ENCODE assay signal across 1 cellular context in the genomic region with DNA sequence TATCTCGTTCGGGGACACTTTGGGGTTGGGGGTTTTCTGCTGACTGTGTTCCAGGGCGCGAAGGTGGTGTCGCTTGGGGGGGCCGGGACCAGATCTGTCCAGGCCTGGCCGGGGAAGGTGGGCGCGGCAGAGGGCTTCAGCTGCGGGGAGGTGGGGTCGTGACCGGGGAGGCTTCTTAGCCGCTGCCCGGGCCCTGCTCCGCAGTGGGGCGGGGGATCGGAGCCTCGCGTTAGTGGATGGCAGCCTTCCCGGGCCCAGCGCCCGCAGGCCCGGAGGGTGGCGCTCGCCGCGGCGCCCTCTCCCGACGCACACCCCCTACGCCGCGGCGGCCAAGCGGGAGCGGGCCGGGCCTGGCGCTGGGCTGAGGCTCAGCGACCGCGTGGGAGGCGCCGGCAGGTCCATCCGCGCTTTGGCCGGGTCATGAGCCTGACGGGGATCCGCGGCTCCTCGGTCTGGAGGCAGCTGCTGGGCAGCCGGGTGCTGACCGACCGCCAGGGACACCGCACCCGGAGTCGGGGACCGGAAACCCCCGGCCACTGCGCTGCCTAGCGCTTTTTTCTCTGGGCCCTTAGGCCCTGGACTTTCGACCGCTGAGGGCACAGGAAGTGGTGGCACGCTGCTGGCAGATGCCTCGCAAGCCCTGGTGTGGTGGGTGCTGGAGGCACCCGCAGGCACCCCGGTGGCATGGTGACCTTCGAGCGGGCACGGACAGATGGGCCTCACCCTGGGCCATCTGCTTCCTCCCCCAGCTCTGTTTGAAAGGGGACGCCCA.
TF ChIP-seq lines count a peak whose summit lies in the region.

No MANE protein-coding gene starts in this region.

TF ChIP-seq in GM12878, 131 proteins besides CTCF, POLR2A, EP300 and RAD21 (continued from another document and continues in another):
- TF ChIP-seq, protein P1, sequence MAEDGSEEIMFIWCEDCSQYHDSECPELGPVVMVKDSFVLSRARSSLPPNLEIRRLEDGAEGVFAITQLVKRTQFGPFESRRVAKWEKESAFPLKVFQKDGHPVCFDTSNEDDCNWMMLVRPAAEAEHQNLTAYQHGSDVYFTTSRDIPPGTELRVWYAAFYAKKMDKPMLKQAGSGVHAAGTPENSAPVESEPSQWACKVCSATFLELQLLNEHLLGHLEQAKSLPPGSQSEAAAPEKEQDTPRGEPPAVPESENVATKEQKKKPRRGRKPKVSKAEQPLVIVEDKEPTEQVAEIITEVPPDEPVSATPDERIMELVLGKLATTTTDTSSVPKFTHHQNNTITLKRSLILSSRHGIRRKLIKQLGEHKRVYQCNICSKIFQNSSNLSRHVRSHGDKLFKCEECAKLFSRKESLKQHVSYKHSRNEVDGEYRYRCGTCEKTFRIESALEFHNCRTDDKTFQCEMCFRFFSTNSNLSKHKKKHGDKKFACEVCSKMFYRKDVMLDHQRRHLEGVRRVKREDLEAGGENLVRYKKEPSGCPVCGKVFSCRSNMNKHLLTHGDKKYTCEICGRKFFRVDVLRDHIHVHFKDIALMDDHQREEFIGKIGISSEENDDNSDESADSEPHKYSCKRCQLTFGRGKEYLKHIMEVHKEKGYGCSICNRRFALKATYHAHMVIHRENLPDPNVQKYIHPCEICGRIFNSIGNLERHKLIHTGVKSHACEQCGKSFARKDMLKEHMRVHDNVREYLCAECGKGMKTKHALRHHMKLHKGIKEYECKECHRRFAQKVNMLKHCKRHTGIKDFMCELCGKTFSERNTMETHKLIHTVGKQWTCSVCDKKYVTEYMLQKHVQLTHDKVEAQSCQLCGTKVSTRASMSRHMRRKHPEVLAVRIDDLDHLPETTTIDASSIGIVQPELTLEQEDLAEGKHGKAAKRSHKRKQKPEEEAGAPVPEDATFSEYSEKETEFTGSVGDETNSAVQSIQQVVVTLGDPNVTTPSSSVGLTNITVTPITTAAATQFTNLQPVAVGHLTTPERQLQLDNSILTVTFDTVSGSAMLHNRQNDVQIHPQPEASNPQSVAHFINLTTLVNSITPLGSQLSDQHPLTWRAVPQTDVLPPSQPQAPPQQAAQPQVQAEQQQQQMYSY (CRISPR knock-in tag; IDR thresholded peaks at IDR 0.05) = no peak
- no peak for TF ChIP-seq BRCA1 (IDR thresholded peaks at IDR 0.05; ENCODE audit: low read depth, low read length)
- TF ChIP-seq SRF (IDR thresholded peaks at IDR 0.05; ENCODE audit: low read depth in 2 of 2, low read length in 2 of 2) = no peak
- no peak for TF ChIP-seq NR2C1 (IDR thresholded peaks at IDR 0.05)
- no peak for TF ChIP-seq RB1 (IDR thresholded peaks at IDR 0.05; ENCODE audit: borderline replicate concordance)
- no peak for TF ChIP-seq NFIC (IDR thresholded peaks at IDR 0.05; ENCODE audit: low read depth, low read length)
- TF ChIP-seq, protein P2, sequence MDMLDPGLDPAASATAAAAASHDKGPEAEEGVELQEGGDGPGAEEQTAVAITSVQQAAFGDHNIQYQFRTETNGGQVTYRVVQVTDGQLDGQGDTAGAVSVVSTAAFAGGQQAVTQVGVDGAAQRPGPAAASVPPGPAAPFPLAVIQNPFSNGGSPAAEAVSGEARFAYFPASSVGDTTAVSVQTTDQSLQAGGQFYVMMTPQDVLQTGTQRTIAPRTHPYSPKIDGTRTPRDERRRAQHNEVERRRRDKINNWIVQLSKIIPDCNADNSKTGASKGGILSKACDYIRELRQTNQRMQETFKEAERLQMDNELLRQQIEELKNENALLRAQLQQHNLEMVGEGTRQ (IDR thresholded peaks at IDR 0.05; ENCODE audit: borderline replicate concordance, low read depth, low read length) = no peak
- no peak for TF ChIP-seq POLR2AphosphoS5 (IDR thresholded peaks at IDR 0.05; ENCODE audit: low read length)
- TF ChIP-seq STAT3 (IDR thresholded peaks at IDR 0.05; ENCODE audit: low read depth, low read length) = no peak
- no peak for TF ChIP-seq YBX1 (IDR thresholded peaks at IDR 0.05)
- no peak for TF ChIP-seq MEF2B (IDR thresholded peaks at IDR 0.05; ENCODE audit: partially characterized antibody, poor library complexity, severe bottlenecking)
- TF ChIP-seq SMARCA5 (IDR thresholded peaks at IDR 0.05) = peak; percentile 79
- TF ChIP-seq SP1 (IDR thresholded peaks at IDR 0.05; ENCODE audit: low read depth, low read length) = no peak
- no peak for TF ChIP-seq SIX5 (IDR thresholded peaks at IDR 0.05; ENCODE audit: low read depth, low read length, severe bottlenecking)
- TF ChIP-seq GATAD2B (conservative IDR thresholded peaks at IDR 0.05; ENCODE audit: low read depth) = peak; percentile 94
- no peak for TF ChIP-seq SUPT20H (IDR thresholded peaks at IDR 0.05; ENCODE audit: borderline replicate concordance, control insufficient read depth, low read depth, low read length)
- TF ChIP-seq YY1 (IDR thresholded peaks at IDR 0.05; ENCODE audit: low read depth, low read length) = peak; percentile 57
- no peak for TF ChIP-seq BMI1 (IDR thresholded peaks at IDR 0.05; ENCODE audit: borderline replicate concordance)
- peak; percentile 39; the same call in 1 of the 2 replicates for TF ChIP-seq NBN (IDR thresholded peaks at IDR 0.05)
- no peak; the same call in 1 of the 2 replicates for TF ChIP-seq MTA2 (IDR thresholded peaks at IDR 0.05; ENCODE audit: low read depth)
- TF ChIP-seq CHD1 (IDR thresholded peaks at IDR 0.05; ENCODE audit: low read depth, low read length) = no peak
- TF ChIP-seq ZNF622 (IDR thresholded peaks at IDR 0.05) = no peak
- no peak for TF ChIP-seq ZZZ3 (IDR thresholded peaks at IDR 0.05; ENCODE audit: control insufficient read depth, insufficient read length, low read depth)
- TF ChIP-seq RBBP5 (conservative IDR thresholded peaks at IDR 0.05) = no peak
- TF ChIP-seq NR2F1 (conservative IDR thresholded peaks at IDR 0.05) = peak; percentile 94
- TF ChIP-seq, protein P3, sequence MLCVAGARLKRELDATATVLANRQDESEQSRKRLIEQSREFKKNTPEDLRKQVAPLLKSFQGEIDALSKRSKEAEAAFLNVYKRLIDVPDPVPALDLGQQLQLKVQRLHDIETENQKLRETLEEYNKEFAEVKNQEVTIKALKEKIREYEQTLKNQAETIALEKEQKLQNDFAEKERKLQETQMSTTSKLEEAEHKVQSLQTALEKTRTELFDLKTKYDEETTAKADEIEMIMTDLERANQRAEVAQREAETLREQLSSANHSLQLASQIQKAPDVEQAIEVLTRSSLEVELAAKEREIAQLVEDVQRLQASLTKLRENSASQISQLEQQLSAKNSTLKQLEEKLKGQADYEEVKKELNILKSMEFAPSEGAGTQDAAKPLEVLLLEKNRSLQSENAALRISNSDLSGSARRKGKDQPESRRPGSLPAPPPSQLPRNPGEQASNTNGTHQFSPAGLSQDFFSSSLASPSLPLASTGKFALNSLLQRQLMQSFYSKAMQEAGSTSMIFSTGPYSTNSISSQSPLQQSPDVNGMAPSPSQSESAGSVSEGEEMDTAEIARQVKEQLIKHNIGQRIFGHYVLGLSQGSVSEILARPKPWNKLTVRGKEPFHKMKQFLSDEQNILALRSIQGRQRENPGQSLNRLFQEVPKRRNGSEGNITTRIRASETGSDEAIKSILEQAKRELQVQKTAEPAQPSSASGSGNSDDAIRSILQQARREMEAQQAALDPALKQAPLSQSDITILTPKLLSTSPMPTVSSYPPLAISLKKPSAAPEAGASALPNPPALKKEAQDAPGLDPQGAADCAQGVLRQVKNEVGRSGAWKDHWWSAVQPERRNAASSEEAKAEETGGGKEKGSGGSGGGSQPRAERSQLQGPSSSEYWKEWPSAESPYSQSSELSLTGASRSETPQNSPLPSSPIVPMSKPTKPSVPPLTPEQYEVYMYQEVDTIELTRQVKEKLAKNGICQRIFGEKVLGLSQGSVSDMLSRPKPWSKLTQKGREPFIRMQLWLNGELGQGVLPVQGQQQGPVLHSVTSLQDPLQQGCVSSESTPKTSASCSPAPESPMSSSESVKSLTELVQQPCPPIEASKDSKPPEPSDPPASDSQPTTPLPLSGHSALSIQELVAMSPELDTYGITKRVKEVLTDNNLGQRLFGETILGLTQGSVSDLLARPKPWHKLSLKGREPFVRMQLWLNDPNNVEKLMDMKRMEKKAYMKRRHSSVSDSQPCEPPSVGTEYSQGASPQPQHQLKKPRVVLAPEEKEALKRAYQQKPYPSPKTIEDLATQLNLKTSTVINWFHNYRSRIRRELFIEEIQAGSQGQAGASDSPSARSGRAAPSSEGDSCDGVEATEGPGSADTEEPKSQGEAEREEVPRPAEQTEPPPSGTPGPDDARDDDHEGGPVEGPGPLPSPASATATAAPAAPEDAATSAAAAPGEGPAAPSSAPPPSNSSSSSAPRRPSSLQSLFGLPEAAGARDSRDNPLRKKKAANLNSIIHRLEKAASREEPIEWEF (IDR thresholded peaks at IDR 0.05; ENCODE audit: insufficient replicate concordance, low read depth, low read length) = no peak
- TF ChIP-seq, protein P4, sequence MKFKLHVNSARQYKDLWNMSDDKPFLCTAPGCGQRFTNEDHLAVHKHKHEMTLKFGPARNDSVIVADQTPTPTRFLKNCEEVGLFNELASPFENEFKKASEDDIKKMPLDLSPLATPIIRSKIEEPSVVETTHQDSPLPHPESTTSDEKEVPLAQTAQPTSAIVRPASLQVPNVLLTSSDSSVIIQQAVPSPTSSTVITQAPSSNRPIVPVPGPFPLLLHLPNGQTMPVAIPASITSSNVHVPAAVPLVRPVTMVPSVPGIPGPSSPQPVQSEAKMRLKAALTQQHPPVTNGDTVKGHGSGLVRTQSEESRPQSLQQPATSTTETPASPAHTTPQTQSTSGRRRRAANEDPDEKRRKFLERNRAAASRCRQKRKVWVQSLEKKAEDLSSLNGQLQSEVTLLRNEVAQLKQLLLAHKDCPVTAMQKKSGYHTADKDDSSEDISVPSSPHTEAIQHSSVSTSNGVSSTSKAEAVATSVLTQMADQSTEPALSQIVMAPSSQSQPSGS (IDR thresholded peaks at IDR 0.05; ENCODE audit: low read length) = no peak
- no peak for TF ChIP-seq POLR2AphosphoS2 (IDR thresholded peaks at IDR 0.05; ENCODE audit: low read depth, low read length)
- TF ChIP-seq TBL1XR1 (IDR thresholded peaks at IDR 0.05; ENCODE audit: low read depth, low read length) = no peak
- no peak for TF ChIP-seq STAT1 (conservative IDR thresholded peaks at IDR 0.05)
- TF ChIP-seq, protein P5, sequence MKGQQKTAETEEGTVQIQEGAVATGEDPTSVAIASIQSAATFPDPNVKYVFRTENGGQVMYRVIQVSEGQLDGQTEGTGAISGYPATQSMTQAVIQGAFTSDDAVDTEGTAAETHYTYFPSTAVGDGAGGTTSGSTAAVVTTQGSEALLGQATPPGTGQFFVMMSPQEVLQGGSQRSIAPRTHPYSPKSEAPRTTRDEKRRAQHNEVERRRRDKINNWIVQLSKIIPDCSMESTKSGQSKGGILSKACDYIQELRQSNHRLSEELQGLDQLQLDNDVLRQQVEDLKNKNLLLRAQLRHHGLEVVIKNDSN (IDR thresholded peaks at IDR 0.05; ENCODE audit: borderline replicate concordance, extremely low read length, insufficient read depth, low read depth, low read length) = no peak
- TF ChIP-seq, protein P6, sequence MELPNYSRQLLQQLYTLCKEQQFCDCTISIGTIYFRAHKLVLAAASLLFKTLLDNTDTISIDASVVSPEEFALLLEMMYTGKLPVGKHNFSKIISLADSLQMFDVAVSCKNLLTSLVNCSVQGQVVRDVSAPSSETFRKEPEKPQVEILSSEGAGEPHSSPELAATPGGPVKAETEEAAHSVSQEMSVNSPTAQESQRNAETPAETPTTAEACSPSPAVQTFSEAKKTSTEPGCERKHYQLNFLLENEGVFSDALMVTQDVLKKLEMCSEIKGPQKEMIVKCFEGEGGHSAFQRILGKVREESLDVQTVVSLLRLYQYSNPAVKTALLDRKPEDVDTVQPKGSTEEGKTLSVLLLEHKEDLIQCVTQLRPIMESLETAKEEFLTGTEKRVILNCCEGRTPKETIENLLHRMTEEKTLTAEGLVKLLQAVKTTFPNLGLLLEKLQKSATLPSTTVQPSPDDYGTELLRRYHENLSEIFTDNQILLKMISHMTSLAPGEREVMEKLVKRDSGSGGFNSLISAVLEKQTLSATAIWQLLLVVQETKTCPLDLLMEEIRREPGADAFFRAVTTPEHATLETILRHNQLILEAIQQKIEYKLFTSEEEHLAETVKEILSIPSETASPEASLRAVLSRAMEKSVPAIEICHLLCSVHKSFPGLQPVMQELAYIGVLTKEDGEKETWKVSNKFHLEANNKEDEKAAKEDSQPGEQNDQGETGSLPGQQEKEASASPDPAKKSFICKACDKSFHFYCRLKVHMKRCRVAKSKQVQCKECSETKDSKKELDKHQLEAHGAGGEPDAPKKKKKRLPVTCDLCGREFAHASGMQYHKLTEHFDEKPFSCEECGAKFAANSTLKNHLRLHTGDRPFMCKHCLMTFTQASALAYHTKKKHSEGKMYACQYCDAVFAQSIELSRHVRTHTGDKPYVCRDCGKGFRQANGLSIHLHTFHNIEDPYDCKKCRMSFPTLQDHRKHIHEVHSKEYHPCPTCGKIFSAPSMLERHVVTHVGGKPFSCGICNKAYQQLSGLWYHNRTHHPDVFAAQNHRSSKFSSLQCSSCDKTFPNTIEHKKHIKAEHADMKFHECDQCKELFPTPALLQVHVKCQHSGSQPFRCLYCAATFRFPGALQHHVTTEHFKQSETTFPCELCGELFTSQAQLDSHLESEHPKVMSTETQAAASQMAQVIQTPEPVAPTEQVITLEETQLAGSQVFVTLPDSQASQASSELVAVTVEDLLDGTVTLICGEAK (IDR thresholded peaks at IDR 0.05; ENCODE audit: borderline replicate concordance) = no peak
- no peak for TF ChIP-seq NR2C2 (IDR thresholded peaks at IDR 0.05; ENCODE audit: borderline replicate concordance, control insufficient read depth, insufficient read length, low read depth)
- 0 out of 2 replicates have a peak, but pooled peaks have one; percentile 25 for TF ChIP-seq TAF1 (IDR thresholded peaks at IDR 0.05; ENCODE audit: borderline replicate concordance, low read depth, low read length)
- TF ChIP-seq KDM1A (IDR thresholded peaks at IDR 0.05; ENCODE audit: borderline replicate concordance) = no peak
- TF ChIP-seq WRNIP1 (IDR thresholded peaks at IDR 0.05; ENCODE audit: borderline replicate concordance, low read depth, low read length) = no peak
- TF ChIP-seq, protein P7, sequence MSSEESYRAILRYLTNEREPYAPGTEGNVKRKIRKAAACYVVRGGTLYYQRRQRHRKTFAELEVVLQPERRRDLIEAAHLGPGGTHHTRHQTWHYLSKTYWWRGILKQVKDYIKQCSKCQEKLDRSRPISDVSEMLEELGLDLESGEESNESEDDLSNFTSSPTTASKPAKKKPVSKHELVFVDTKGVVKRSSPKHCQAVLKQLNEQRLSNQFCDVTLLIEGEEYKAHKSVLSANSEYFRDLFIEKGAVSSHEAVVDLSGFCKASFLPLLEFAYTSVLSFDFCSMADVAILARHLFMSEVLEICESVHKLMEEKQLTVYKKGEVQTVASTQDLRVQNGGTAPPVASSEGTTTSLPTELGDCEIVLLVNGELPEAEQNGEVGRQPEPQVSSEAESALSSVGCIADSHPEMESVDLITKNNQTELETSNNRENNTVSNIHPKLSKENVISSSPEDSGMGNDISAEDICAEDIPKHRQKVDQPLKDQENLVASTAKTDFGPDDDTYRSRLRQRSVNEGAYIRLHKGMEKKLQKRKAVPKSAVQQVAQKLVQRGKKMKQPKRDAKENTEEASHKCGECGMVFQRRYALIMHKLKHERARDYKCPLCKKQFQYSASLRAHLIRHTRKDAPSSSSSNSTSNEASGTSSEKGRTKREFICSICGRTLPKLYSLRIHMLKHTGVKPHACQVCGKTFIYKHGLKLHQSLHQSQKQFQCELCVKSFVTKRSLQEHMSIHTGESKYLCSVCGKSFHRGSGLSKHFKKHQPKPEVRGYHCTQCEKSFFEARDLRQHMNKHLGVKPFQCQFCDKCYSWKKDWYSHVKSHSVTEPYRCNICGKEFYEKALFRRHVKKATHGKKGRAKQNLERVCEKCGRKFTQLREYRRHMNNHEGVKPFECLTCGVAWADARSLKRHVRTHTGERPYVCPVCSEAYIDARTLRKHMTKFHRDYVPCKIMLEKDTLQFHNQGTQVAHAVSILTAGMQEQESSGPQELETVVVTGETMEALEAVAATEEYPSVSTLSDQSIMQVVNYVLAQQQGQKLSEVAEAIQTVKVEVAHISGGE (CRISPR knock-in tag; IDR thresholded peaks at IDR 0.05) = no peak
